8 cellular contexts compared by ENCODE assay signal in genomic region chr17:68290268-68290954, GRCh38. TPM values are rescaled to one million over a fixed set of nuclear protein-coding genes. Genes with fewer than 3 reads are reported as not detected.
DNase-seq lines count a peak whose midpoint lies in the region; ATAC-seq, FAIRE-seq and TF ChIP-seq lines count a peak whose summit lies in the region.

No MANE protein-coding gene starts in this region.

- ATAC-seq in heart left ventricle (peak in 2 of 4 donors; percentile 7 to 21), GM19351 (IDR thresholded peaks at IDR 0.05; ENCODE audit: unreplicated experiment) (no peak)

- peaks cover 0 to 18% (median 3%) of the 10 kb centered on the region in 9 donors for H3K27me3 ChIP-seq in heart left ventricle

- H3K36me3 ChIP-seq in heart left ventricle = no peaks in the 10 kb centered on the region

- peaks cover 2 to 33% (median 13%) of the 10 kb centered on the region in 12 donors for H3K4me1 ChIP-seq in heart left ventricle

- FAIRE-seq in RCC 7860 (lab: Jason Lieb, UNC) = no peak

- no peak for TF ChIP-seq POLR2A in heart left ventricle (IDR thresholded peaks at IDR 0.05)

- H3K9me3 ChIP-seq in heart left ventricle = no peaks in the 10 kb centered on the region

- H3K27ac ChIP-seq in heart left ventricle = peak overlapping the region in 7 of 12 donors; percentile 28 to 98 (median 71)

- peak overlapping the region; percentile 91 for H3K4me3 ChIP-seq in GM12864 (ENCODE audit: low read depth, low read length)
- H3K4me3 ChIP-seq in heart left ventricle = peak overlapping the region in 11 of 12 donors; percentile 60 to 91 (median 70)

- TF ChIP-seq CTCF in GM12864 (IDR thresholded peaks at IDR 0.05; ENCODE audit: low read depth, low read length, missing control alignments) = no peak
- no peak for TF ChIP-seq CTCF in heart left ventricle (IDR thresholded peaks at IDR 0.05)

- intact Hi-C loops in heart left ventricle (cut with DNase I) = loop anchor here in 3 of 10 donors (5.0 to 10.0 kb wide), 2 partner anchors 84 to 87 kb away; no protein-coding TSS in a partner anchor

- 2 to 4% (median 3%) methylated on average over 33 to 50 of the region's 50 CpGs for WGBS in heart left ventricle, 4 donors

- DNase-seq in GM12864 (ENCODE audit: low read depth) (no peak), NOMO-1 treated with DMSO at 0.1 percent for 48 hours (lab: John Stamatoyannopoulos, UW; ENCODE audit: unreplicated experiment) (peak; percentile 29), heart left ventricle (peak in 3 of 5 donors; percentile 13 to 68 (median 41)), retina (peak; percentile 76), AG08396 (ENCODE audit: low spot score) (no peak), RCC 7860 (ENCODE audit: low spot score) (no peak)
- DNase-seq in activated effector memory CD4-positive, alpha-beta T cell treated with Interleukin-2 at 50 U/mL for 16 hours = peak; percentile 53

RNA-seq across cellular contexts. Expression of gene SLC16A6, which starts 0.5 kb away (rescaled TPM):
- 1 to 10 TPM in 1 of 9 donors, under 1 TPM in 7, not detected in 1; 0.16 to 1.7 (median 0.36) TPM for total RNA-seq in heart left ventricle
- under 1 TPM in 1 of 2 donors, not detected in 1; 0.37 TPM for polyA plus RNA-seq in heart left ventricle

RNA-seq across cellular contexts. Expression of gene ARSG, which starts 0.9 kb away (rescaled TPM):
- 1 to 10 TPM; 2.2 to 4.9 (median 3.3) TPM for total RNA-seq in heart left ventricle
- 1 to 10 TPM; 1.2 to 3.9 TPM for polyA plus RNA-seq in heart left ventricle

RNA-seq across cellular contexts. Expression of gene AMZ2, which starts 42.6 kb away (rescaled TPM):
- total RNA-seq in heart left ventricle = 100 to 1,000 TPM in 4 of 9 donors, 10 to 100 TPM in 5; 59.0 to 141 (median 91.3) TPM
- polyA plus RNA-seq in heart left ventricle = 10 to 100 TPM; 52.9 to 89.1 TPM

Comparison
In these comparisons a context has a peak if more than half of its experiments do, and no peak if none do; other contexts are left out.
1. DNase-seq: peak in NOMO-1 treated with DMSO at 0.1 percent for 48 hours (single experiment), activated effector memory CD4-positive, alpha-beta T cell treated with Interleukin-2 at 50 U/mL for 16 hours (single experiment), heart left ventricle (3 of 5) and retina (single experiment); none in GM12864 (single experiment), AG08396 (single experiment) and RCC 7860 (single experiment).